In genomic region chr5:141121563-141121962, GRCh38 we compare ENCODE assay signal across 1 cellular context.
TF ChIP-seq lines count a peak whose summit lies in the region.

Gene PCDHB4, plus strand, starts transcription at chr5:141121818. Its CDS starts 181 bp downstream, at chr5:141121999.

TF ChIP-seq in liver, 16 proteins besides CTCF, POLR2A, EP300 and RAD21 (continued from another document):
- TF ChIP-seq, protein P1, sequence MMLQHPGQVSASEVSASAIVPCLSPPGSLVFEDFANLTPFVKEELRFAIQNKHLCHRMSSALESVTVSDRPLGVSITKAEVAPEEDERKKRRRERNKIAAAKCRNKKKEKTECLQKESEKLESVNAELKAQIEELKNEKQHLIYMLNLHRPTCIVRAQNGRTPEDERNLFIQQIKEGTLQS (IDR thresholded peaks at IDR 0.05) = no peak
- TF ChIP-seq JUND (IDR thresholded peaks at IDR 0.05) (no peak), HNF4A (conservative IDR thresholded peaks at IDR 0.05) (no peak)
TF ChIP-seq in liver: peak in this region for 0.
